In genomic region chr10:12181065-12181775, GRCh38 we compare ENCODE assay signal across 8 cellular contexts.
A peak's percentile ranks its signal among the peaks of the same experiment; 100 is the strongest.
DNase-seq lines count a peak whose midpoint lies in the region; ATAC-seq lines count a peak whose summit lies in the region.

No MANE protein-coding gene starts in this region.

- ATAC-seq in GM19351 (IDR thresholded peaks at IDR 0.05; ENCODE audit: unreplicated experiment) = peak; percentile 68
- ATAC-seq in HG03565 (IDR thresholded peaks at IDR 0.05; ENCODE audit: unreplicated experiment) = no peak

- DNase-seq in SIG-M5 treated with dmso at 0.1 percent for 504 hours (lab: John Stamatoyannopoulos, UW; ENCODE audit: unreplicated experiment) (peak; percentile 91), NCI-H69 (lab: John Stamatoyannopoulos, UW) (no peak), NCI-H2196 (lab: John Stamatoyannopoulos, UW; ENCODE audit: unreplicated experiment) (no peak), DMS114 treated with DMSO at 0.1 percent for 48 hours (lab: John Stamatoyannopoulos, UW; ENCODE audit: unreplicated experiment) (no peak)
- peak; percentile 88 for DNase-seq in activated effector memory CD4-positive, alpha-beta T cell treated with anti-CD3 and anti-CD28 coated beads, Interleukin-2, amount 50 U/mL, for 16 hours
- peak; percentile 37 to 38 for DNase-seq in stimulated activated CD4-positive, alpha-beta T cell treated with anti-CD3 and anti-CD28 coated beads, Interleukin-1b, Interleukin-23, amount 100 ng/mL, for 4 hours (ENCODE audit: low read depth in 2 of 2)

Comparison
In these comparisons a context has a peak if more than half of its experiments do, and no peak if none do; other contexts are left out.
1. DNase-seq: peak in SIG-M5 treated with dmso at 0.1 percent for 504 hours (single experiment), activated effector memory CD4-positive, alpha-beta T cell treated with anti-CD3 and anti-CD28 coated beads, Interleukin-2, amount 50 U/mL, for 16 hours (single experiment) and stimulated activated CD4-positive, alpha-beta T cell treated with anti-CD3 and anti-CD28 coated beads, Interleukin-1b, Interleukin-23, amount 100 ng/mL, for 4 hours (2 of 2); none in NCI-H69 (single experiment), NCI-H2196 (single experiment) and DMS114 treated with DMSO at 0.1 percent for 48 hours (single experiment).